In genomic region chr9:35844628-35845301, GRCh38 we compare ENCODE assay signal across 10 cellular contexts. TPM values are rescaled to one million over a fixed set of nuclear protein-coding genes. Genes with fewer than 3 reads are reported as not detected.
DNase-seq lines count a peak whose midpoint lies in the region; ATAC-seq and TF ChIP-seq lines count a peak whose summit lies in the region.
"Had no signal": no experiment of that assay in that cellular context is flagged by ENCODE, and none has a peak within 500 bp of the region (broad histone marks: within the 10 kb centered on the region; RNA-seq: fewer than 3 reads in every experiment).

No MANE protein-coding gene starts in this region.

- CTCF ChIA-PET in activated naive CD4-positive, alpha-beta T cell treated with anti-CD3 and anti-CD28 coated beads for 36 hours (lab: Charles Lee), result interaction anchor here (1.0 to 3.1 kb wide), 3 partner anchors 13 to 54 kb away, joined by 3 to 11 read pairs (median 4); no protein-coding TSS in a partner anchor
- CTCF ChIA-PET in PC-9 (lab: Charles Lee), result interaction anchor here (0.5 to 1.0 kb wide), 2 partner anchors 37 to 96 kb away, joined by 3 read pairs; no protein-coding TSS in a partner anchor

- peak; percentile 40 for DNase-seq in activated naive CD4-positive, alpha-beta T cell treated with anti-CD3 and anti-CD28 coated beads for 36 hours
- DNase-seq in activated naive CD4-positive, alpha-beta T cell treated with Interleukin-2 at 50 U/mL for 16 hours, result no peak
- DNase-seq in PC-9, result peak; percentile 36 to 83
- peak; percentile 16 for DNase-seq in effector CD4-positive, alpha-beta T cell
- DNase-seq in midbrain (lab: John Stamatoyannopoulos, UW), result peak; percentile 55
- DNase-seq in NCI-H146 treated with DMSO at 0.1 percent for 48 hours (lab: John Stamatoyannopoulos, UW; ENCODE audit: unreplicated experiment), result no peak

- peaks cover 6% of the 10 kb centered on the region for H3F3A ChIP-seq in PC-9 (ENCODE audit: insufficient read depth, low read depth)

- no TSS peak for BruUV-seq in PC-9 (replicated peaks; lab: Mats Ljungman, UMichigan)

- no peaks in the 10 kb centered on the region for H3K9me3 Mint-ChIP-seq in activated naive CD4-positive, alpha-beta T cell treated with anti-CD3 and anti-CD28 coated beads for 36 hours
- H3K9me3 Mint-ChIP-seq: activated naive CD4-positive, alpha-beta T cell treated with anti-CD3 and anti-CD28 coated beads, Interleukin-2, amount 50 U/mL, for 24 hours had no signal

- no peak for TF ChIP-seq CTCF in PC-9 (conservative IDR thresholded peaks at IDR 0.05)

- no peak overlapping the region for H2AFZ ChIP-seq in PC-9

- H3K4me1 Mint-ChIP-seq in activated naive CD4-positive, alpha-beta T cell treated with anti-CD3 and anti-CD28 coated beads for 36 hours (ENCODE audit: low read depth), result peaks cover 28% of the 10 kb centered on the region

- H3K27ac Mint-ChIP-seq in activated naive CD4-positive, alpha-beta T cell treated with anti-CD3 and anti-CD28 coated beads for 36 hours, result no peak overlapping the region

- peak overlapping the region; percentile 64 for H3K27ac ChIP-seq in PC-9

- no peaks in the 10 kb centered on the region for H3K36me3 ChIP-seq in PC-9 (ENCODE audit: low read depth)

- H3K9me3 ChIP-seq in PC-9 (ENCODE audit: insufficient read depth, low read depth), result no peaks in the 10 kb centered on the region

- intact Hi-C loops in activated naive CD4-positive, alpha-beta T cell treated with anti-CD3 and anti-CD28 coated beads for 36 hours (cut with micrococcal nuclease), result no loop called here
- intact Hi-C loops in PC-9 (cut with micrococcal nuclease; ENCODE audit: unreplicated experiment), result no loop called here

- no peak overlapping the region for H3K4me3 ChIP-seq in PC-9

- H4K20me1 ChIP-seq in PC-9 (ENCODE audit: insufficient read depth), result no peaks in the 10 kb centered on the region

- H3K4me3 Mint-ChIP-seq in activated naive CD4-positive, alpha-beta T cell treated with anti-CD3 and anti-CD28 coated beads for 36 hours, result no peak overlapping the region

- no peaks in the 10 kb centered on the region for H3K27me3 ChIP-seq in PC-9 (ENCODE audit: insufficient read depth, low read depth)

- ATAC-seq in GM18870 (IDR thresholded peaks at IDR 0.05; ENCODE audit: unreplicated experiment) (no peak), GM18907 (IDR thresholded peaks at IDR 0.05; ENCODE audit: unreplicated experiment) (no peak)

- H3K27me3 Mint-ChIP-seq in activated naive CD4-positive, alpha-beta T cell treated with anti-CD3 and anti-CD28 coated beads for 36 hours (ENCODE audit: low read depth), result no peaks in the 10 kb centered on the region
- H3K27me3 Mint-ChIP-seq: activated naive CD4-positive, alpha-beta T cell treated with anti-CD3 and anti-CD28 coated beads, Interleukin-2, amount 50 U/mL, for 24 hours had no signal

- H3K9me2 ChIP-seq in PC-9 (ENCODE audit: insufficient read depth), result no peaks in the 10 kb centered on the region

- peaks cover 18% of the 10 kb centered on the region for H3K4me1 ChIP-seq in PC-9 (replicated peaks; ENCODE audit: insufficient read depth)

- peak overlapping the region; percentile 42 for H3K4me2 ChIP-seq in PC-9

- no peaks in the 10 kb centered on the region for H3K36me3 Mint-ChIP-seq in activated naive CD4-positive, alpha-beta T cell treated with anti-CD3 and anti-CD28 coated beads for 36 hours (ENCODE audit: low read depth)
- H3K36me3 Mint-ChIP-seq: activated naive CD4-positive, alpha-beta T cell treated with anti-CD3 and anti-CD28 coated beads, Interleukin-2, amount 50 U/mL, for 24 hours had no signal

- no peaks in the 10 kb centered on the region for H3K79me2 ChIP-seq in PC-9 (ENCODE audit: low read depth)

- POLR2A ChIA-PET in PC-9 (lab: Charles Lee; ENCODE audit: unreplicated experiment), result no interaction called here

RNA-seq across cellular contexts. Expression of gene TMEM8B, which starts 15.7 kb away (rescaled TPM):
- total RNA-seq in activated naive CD4-positive, alpha-beta T cell treated with anti-CD3 and anti-CD28 coated beads for 36 hours, result 1 to 10 TPM; 6.2 to 6.6 TPM
- total RNA-seq in PC-9 (2021), result 6.3 and 6.4 TPM in 2 replicates

RNA-seq across cellular contexts. Expression of gene FAM221B, which starts 16.2 kb away (rescaled TPM):
- not detected for total RNA-seq in activated naive CD4-positive, alpha-beta T cell treated with anti-CD3 and anti-CD28 coated beads for 36 hours
- total RNA-seq in PC-9 (2021), result not detected in 2 replicates
- total RNA-seq: subcutaneous adipose tissue had no signal

RNA-seq across cellular contexts. Expression of gene OR13J1, which starts 25.4 kb away (rescaled TPM):
- not detected for total RNA-seq in activated naive CD4-positive, alpha-beta T cell treated with anti-CD3 and anti-CD28 coated beads for 36 hours
- not detected in 2 replicates for total RNA-seq in PC-9 (2021)
- total RNA-seq: subcutaneous adipose tissue had no signal

RNA-seq across cellular contexts. Expression of gene HINT2, which starts 29.9 kb away (rescaled TPM):
- 10 to 100 TPM; 61.0 to 68.3 TPM for total RNA-seq in activated naive CD4-positive, alpha-beta T cell treated with anti-CD3 and anti-CD28 coated beads for 36 hours
- total RNA-seq in PC-9 (2021), result 53.1 and 73.9 TPM in 2 replicates

RNA-seq across cellular contexts. Expression of gene SPAG8, which starts 32.7 kb away (rescaled TPM):
- 1 to 10 TPM in 1 of 2 experiments, under 1 TPM in 1; 0.95 to 1.1 TPM for total RNA-seq in activated naive CD4-positive, alpha-beta T cell treated with anti-CD3 and anti-CD28 coated beads for 36 hours
- 0.48 and 1.0 TPM in 2 replicates for total RNA-seq in PC-9 (2021)

Comparison
In these comparisons a context has a peak if more than half of its experiments do, and no peak if none do; other contexts are left out.
1. DNase-seq: peak in activated naive CD4-positive, alpha-beta T cell treated with anti-CD3 and anti-CD28 coated beads for 36 hours (single experiment), PC-9 (2 of 2), effector CD4-positive, alpha-beta T cell (single experiment) and midbrain (single experiment); none in activated naive CD4-positive, alpha-beta T cell treated with Interleukin-2 at 50 U/mL for 16 hours (single experiment) and NCI-H146 treated with DMSO at 0.1 percent for 48 hours (single experiment).